ENCODE assay signal across 9 cellular contexts in genomic region chr7:87154166-87154565, GRCh38. TPM values are rescaled to one million over a fixed set of nuclear protein-coding genes. Genes with fewer than 3 reads are reported as not detected.
DNase-seq lines count a peak whose midpoint lies in the region; TF ChIP-seq lines count a peak whose summit lies in the region.
"Had no signal": no experiment of that assay in that cellular context is flagged by ENCODE, and none has a peak within 500 bp of the region (broad histone marks: within the 10 kb centered on the region; RNA-seq: fewer than 3 reads in every experiment).

No MANE protein-coding gene starts in this region.

- H3K27ac ChIP-seq in OCI-LY1 (ENCODE audit: low read depth, low read length, poor library complexity, severe bottlenecking), result peak overlapping the region; percentile 18
- no peak overlapping the region for H3K27ac ChIP-seq in endodermal cell (ENCODE audit: low read depth, low read length)

- no peaks in the 10 kb centered on the region for H3K27me3 Mint-ChIP-seq in endodermal cell (ENCODE audit: insufficient read depth)
- no peaks in the 10 kb centered on the region for H3K27me3 Mint-ChIP-seq in progenitor cell of endocrine pancreas

- DNase-seq in endodermal cell (no peak), progenitor cell of endocrine pancreas (ENCODE audit: low spot score, unreplicated experiment) (no peak), AG08396 (ENCODE audit: low spot score) (no peak), medulla oblongata (ENCODE audit: extremely low spot score) (no peak), DMS153 (lab: John Stamatoyannopoulos, UW) (no peak), NCI-H2196 treated with DMSO at 0.1 percent for 48 hours (lab: John Stamatoyannopoulos, UW; ENCODE audit: unreplicated experiment) (no peak)
- DNase-seq: NCI-H187 treated with DMSO at 0.1 percent for 48 hours had no signal

- peak overlapping the region; percentile 80 for H3K4me2 ChIP-seq in OCI-LY1 (ENCODE audit: low read length)

- no peaks in the 10 kb centered on the region for H3K9me2 ChIP-seq in OCI-LY1 (ENCODE audit: low read depth, low read length)

- H3K27ac Mint-ChIP-seq in endodermal cell, result peak overlapping the region; percentile 38
- H3K27ac Mint-ChIP-seq in progenitor cell of endocrine pancreas, result peak overlapping the region; percentile 99

- H2AFZ ChIP-seq in OCI-LY1 (ENCODE audit: low read length), result no peak overlapping the region

- H3K36me3 ChIP-seq in ES-I3 (ENCODE audit: insufficient read depth, low read length) (no peaks in the 10 kb centered on the region), OCI-LY1 (ENCODE audit: insufficient read depth, low read length) (peaks cover 45% of the 10 kb centered on the region), endodermal cell (ENCODE audit: control insufficient read depth, insufficient read depth, low read length) (peaks cover 42% of the 10 kb centered on the region)

- H3K27me3 ChIP-seq in OCI-LY1 (ENCODE audit: insufficient read depth, low read length) (no peaks in the 10 kb centered on the region), endodermal cell (ENCODE audit: control insufficient read depth, insufficient read depth, low read length, poor library complexity, severe bottlenecking) (no peaks in the 10 kb centered on the region)

- H3K4me3 ChIP-seq in OCI-LY1 (ENCODE audit: low read depth, low read length, poor library complexity, severe bottlenecking), result peak overlapping the region; percentile 84
- H3K4me3 ChIP-seq in endodermal cell (ENCODE audit: low read length), result peak overlapping the region; percentile 98

- no peaks in the 10 kb centered on the region for H3K9me3 ChIP-seq in ES-I3 (ENCODE audit: control insufficient read depth, insufficient read depth, low read length)
- no peaks in the 10 kb centered on the region for H3K9me3 ChIP-seq in OCI-LY1 (ENCODE audit: low read length)
- H3K9me3 ChIP-seq in endodermal cell (ENCODE audit: control insufficient read depth, low read length), result no peaks in the 10 kb centered on the region

- H3K36me3 Mint-ChIP-seq in endodermal cell (ENCODE audit: low read depth) (peaks cover 10% of the 10 kb centered on the region), progenitor cell of endocrine pancreas (ENCODE audit: insufficient read depth) (peaks cover 3% of the 10 kb centered on the region)

- peaks cover 26% of the 10 kb centered on the region for H3K4me1 Mint-ChIP-seq in endodermal cell
- H3K4me1 Mint-ChIP-seq in progenitor cell of endocrine pancreas (ENCODE audit: low read depth), result peaks cover 29% of the 10 kb centered on the region

- H3K9ac ChIP-seq in ES-I3 (ENCODE audit: low read depth, low read length) (peak overlapping the region; percentile 76), OCI-LY1 (ENCODE audit: low read length) (peak overlapping the region; percentile 82), endodermal cell (ENCODE audit: extremely low read depth, low read length, poor library complexity, severe bottlenecking) (peak overlapping the region; percentile 96)

- peaks cover 3% of the 10 kb centered on the region; the same call in 1 of the 2 replicates for H3F3A ChIP-seq in OCI-LY1 (ENCODE audit: insufficient read depth, low read length)

- H4K20me1 ChIP-seq in OCI-LY1 (ENCODE audit: insufficient read depth, low read length), result peaks cover 4% of the 10 kb centered on the region; the same call in 1 of the 2 replicates

- TF ChIP-seq CTCF in OCI-LY1 (IDR thresholded peaks at IDR 0.05; ENCODE audit: low read length) (no peak), endodermal cell (conservative IDR thresholded peaks at IDR 0.05) (no peak), progenitor cell of endocrine pancreas (IDR thresholded peaks at IDR 0.05; ENCODE audit: unreplicated experiment) (no peak)

- 40 to 58% methylated on average over 2 of the region's 2 CpGs for WGBS in endodermal cell (ENCODE audit: insufficient coverage in 1 of 2, insufficient read length in 1 of 2), 2 experiments

- peaks cover 66% of the 10 kb centered on the region for H3K79me2 ChIP-seq in OCI-LY1 (ENCODE audit: insufficient read depth, low read length)

- H3K4me1 ChIP-seq in ES-I3 (ENCODE audit: insufficient read depth, low read length), result no peaks in the 10 kb centered on the region; the same call in 1 of the 2 replicates
- H3K4me1 ChIP-seq in OCI-LY1 (ENCODE audit: insufficient read depth, low read length, severe bottlenecking), result peaks cover 68% of the 10 kb centered on the region
- H3K4me1 ChIP-seq in endodermal cell (ENCODE audit: control insufficient read depth, insufficient read depth, low read length), result peaks cover 10% of the 10 kb centered on the region

- H3K9me3 Mint-ChIP-seq in endodermal cell, result no peaks in the 10 kb centered on the region
- no peaks in the 10 kb centered on the region for H3K9me3 Mint-ChIP-seq in progenitor cell of endocrine pancreas (ENCODE audit: low read depth)

- peak overlapping the region; percentile 92 for H3K4me3 Mint-ChIP-seq in endodermal cell
- H3K4me3 Mint-ChIP-seq in progenitor cell of endocrine pancreas (ENCODE audit: low read depth), result peak overlapping the region; percentile 94

RNA-seq across cellular contexts. Expression of gene DMTF1, which starts 1.9 kb away (rescaled TPM):
- total RNA-seq in endodermal cell (100 to 1,000 TPM; 129 to 152 TPM), progenitor cell of endocrine pancreas (180 and 192 TPM in 2 replicates)
- 112 TPM for polyA plus RNA-seq in endodermal cell (2013, experiment 1 of 2)
- 99.8 TPM for polyA plus RNA-seq in endodermal cell (2013, experiment 2 of 2)
